ENCODE assay signal across 7 cellular contexts in the genomic region with DNA sequence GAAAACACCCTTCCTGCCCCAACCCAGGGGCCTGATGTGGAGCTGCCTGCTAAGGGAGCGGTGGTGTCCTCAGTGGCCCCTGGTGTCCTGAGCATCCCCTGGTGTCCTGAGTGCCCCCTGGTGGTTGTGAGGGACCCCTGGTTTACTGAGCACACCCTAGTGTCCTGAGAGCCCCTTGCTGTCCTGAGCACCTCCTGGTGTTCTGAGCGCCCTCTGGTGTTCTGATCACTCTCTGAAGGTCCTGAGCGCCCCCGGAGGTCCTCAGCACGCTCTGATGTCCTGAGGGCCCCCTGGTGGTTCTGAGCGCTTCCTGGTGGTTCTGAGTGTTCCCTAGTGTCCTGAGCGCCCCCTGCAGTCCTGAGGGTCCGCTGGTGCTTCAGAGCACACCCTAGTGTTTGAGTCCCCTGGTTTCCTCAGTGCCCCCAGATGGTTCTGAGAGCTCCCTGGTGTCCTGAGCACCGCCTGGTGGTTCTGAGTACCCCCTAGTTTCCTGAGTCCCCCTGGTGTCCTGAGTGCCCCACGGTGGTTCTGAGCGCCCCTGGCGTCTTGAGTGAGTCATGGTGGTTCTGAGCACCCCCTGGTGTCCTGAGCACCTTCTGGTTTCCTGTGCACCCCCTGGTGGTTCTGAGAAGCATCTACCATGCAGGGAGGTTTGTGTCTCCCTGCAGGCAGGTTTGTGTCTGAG.
DNase-seq lines count a peak whose midpoint lies in the region; ATAC-seq and TF ChIP-seq lines count a peak whose summit lies in the region.

No MANE protein-coding gene starts in this region.

- H3K4me1 Mint-ChIP-seq in chondrocyte (ENCODE audit: low read depth): no peaks in the 10 kb centered on the region

- no peak for TF ChIP-seq CTCF in chondrocyte (IDR thresholded peaks at IDR 0.05)

- no peaks in the 10 kb centered on the region for H3K27me3 Mint-ChIP-seq in chondrocyte (ENCODE audit: low read depth)

- peak; percentile 64 for DNase-seq in activated CD8-positive, alpha-beta memory T cell treated with anti-CD3 and anti-CD28 coated beads for 24 hours
- peak; percentile 35 to 41 for DNase-seq in stimulated activated CD4-positive, alpha-beta T cell treated with anti-CD3 and anti-CD28 coated beads, Interleukin-4, amount 100 ng/mL, for 48 hours (ENCODE audit: low read depth in 2 of 2)
- DNase-seq in chondrocyte (ENCODE audit: low spot score) (no peak), NCI-H128 (lab: John Stamatoyannopoulos, UW; ENCODE audit: unreplicated experiment) (no peak), NCI-H1694 treated with DMSO at 0.1 percent for 48 hours (lab: John Stamatoyannopoulos, UW) (no peak)

- peaks cover 49% of the 10 kb centered on the region for H3K9me3 Mint-ChIP-seq in chondrocyte (ENCODE audit: low read depth)

- no peak overlapping the region for H3K4me3 Mint-ChIP-seq in chondrocyte (ENCODE audit: unreplicated experiment)

- no peaks in the 10 kb centered on the region for H3K36me3 Mint-ChIP-seq in chondrocyte (ENCODE audit: low read depth)

- no peak overlapping the region for H3K27ac Mint-ChIP-seq in chondrocyte (ENCODE audit: unreplicated experiment)

- ATAC-seq in GM19351 (IDR thresholded peaks at IDR 0.05; ENCODE audit: unreplicated experiment): peak; percentile 88
- ATAC-seq in HG03175 (IDR thresholded peaks at IDR 0.05; ENCODE audit: unreplicated experiment): peak; percentile 83

Comparison
In these comparisons a context has a peak if more than half of its experiments do, and no peak if none do; other contexts are left out.
1. DNase-seq: peak in activated CD8-positive, alpha-beta memory T cell treated with anti-CD3 and anti-CD28 coated beads for 24 hours (single experiment) and stimulated activated CD4-positive, alpha-beta T cell treated with anti-CD3 and anti-CD28 coated beads, Interleukin-4, amount 100 ng/mL, for 48 hours (2 of 2); none in chondrocyte (single experiment), NCI-H128 (single experiment) and NCI-H1694 treated with DMSO at 0.1 percent for 48 hours (single experiment).